9 cellular contexts compared by ENCODE assay signal in genomic region chr2:63843093-63843492, GRCh38. TPM values are rescaled to one million over a fixed set of nuclear protein-coding genes. Genes with fewer than 3 reads are reported as not detected.
A peak's percentile ranks its signal among the peaks of the same experiment; 100 is the strongest.
DNase-seq lines count a peak whose midpoint lies in the region; ATAC-seq, FAIRE-seq and TF ChIP-seq lines count a peak whose summit lies in the region.
"Had no signal": no experiment of that assay in that cellular context is flagged by ENCODE, and none has a peak within 500 bp of the region (broad histone marks: within the 10 kb centered on the region; RNA-seq: fewer than 3 reads in every experiment).

No MANE protein-coding gene starts in this region.

- no peak overlapping the region for H3K27ac ChIP-seq in CD4-positive, alpha-beta memory T cell (ENCODE audit: low read depth, low read length)
- H3K27ac ChIP-seq in OCI-LY3 (ENCODE audit: low read length) (no peak overlapping the region), endodermal cell (ENCODE audit: low read depth, low read length) (no peak overlapping the region), neural progenitor cell (no peak overlapping the region)

- H3K36me3 ChIP-seq in CD4-positive, alpha-beta memory T cell (ENCODE audit: insufficient read depth, low read length): no peaks in the 10 kb centered on the region
- H3K36me3 ChIP-seq in OCI-LY3 (replicated peaks; ENCODE audit: low read depth, low read length) (peaks cover 3% of the 10 kb centered on the region), endodermal cell (ENCODE audit: control insufficient read depth, insufficient read depth, low read length) (no peaks in the 10 kb centered on the region), neural progenitor cell (no peaks in the 10 kb centered on the region)

- no peak for ATAC-seq in HG03135 (IDR thresholded peaks at IDR 0.05; ENCODE audit: unreplicated experiment)

- POLR2A ChIA-PET in CD4-positive, alpha-beta memory T cell (lab: Charles Lee; ENCODE audit: partially characterized antibody): interaction anchor here (1.3 to 3.9 kb wide), 3 partner anchors 13 to 1146 kb away, joined by 3 to 113 read pairs (median 4); partner anchors contain the start of genes MDH1, SLC1A4 and WDPCP

- H4K20me1 ChIP-seq in OCI-LY3 (ENCODE audit: insufficient read depth, low read length) (peaks cover 22% of the 10 kb centered on the region), neural progenitor cell (ENCODE audit: low read depth) (no peaks in the 10 kb centered on the region)

- peaks cover 0 to 5% (median 0%) of the 10 kb centered on the region in 8 donors for H3K9me3 Mint-ChIP-seq in CD4-positive, alpha-beta memory T cell
- no peaks in the 10 kb centered on the region for H3K9me3 Mint-ChIP-seq in endodermal cell
- peaks cover 9% of the 10 kb centered on the region for H3K9me3 Mint-ChIP-seq in neural progenitor cell

- no peak for DNase-seq in CD4-positive, alpha-beta memory T cell
- DNase-seq in endodermal cell (no peak), neural progenitor cell (ENCODE audit: low spot score) (no peak), pons (ENCODE audit: low spot score) (no peak), H54 (ENCODE audit: insufficient read length, low spot score) (no peak)
- no peak for DNase-seq in effector CD8-positive, alpha-beta T cell (lab: John Stamatoyannopoulos, UW)
- DNase-seq: activated CD8-positive, alpha-beta memory T cell treated with anti-CD3 and anti-CD28 coated beads, Interleukin-2, amount 50 U/mL, for 4 hours had no signal

- H3K4me3 ChIP-seq in CD4-positive, alpha-beta memory T cell (ENCODE audit: low read length in 2 of 2): peak overlapping the region in 1 of 2 donors; percentile 85
- H3K4me3 ChIP-seq in OCI-LY3 (ENCODE audit: low read length): peak overlapping the region; percentile 91; the same call in 1 of the 2 replicates
- peak overlapping the region; percentile 94 for H3K4me3 ChIP-seq in endodermal cell (ENCODE audit: low read length)
- H3K4me3 ChIP-seq in neural progenitor cell: peak overlapping the region; percentile 76

- H2AFZ ChIP-seq in OCI-LY3 (ENCODE audit: low read depth, low read length): no peak overlapping the region
- no peak overlapping the region for H2AFZ ChIP-seq in neural progenitor cell (replicated peaks)

- H3K27ac Mint-ChIP-seq in CD4-positive, alpha-beta memory T cell: peak overlapping the region in 5 of 7 donors; percentile 42 to 99 (median 95)
- no peak overlapping the region for H3K27ac Mint-ChIP-seq in endodermal cell
- no peak overlapping the region for H3K27ac Mint-ChIP-seq in neural progenitor cell

- H3K27me3 ChIP-seq in CD4-positive, alpha-beta memory T cell (ENCODE audit: insufficient read depth, low read length): no peaks in the 10 kb centered on the region
- H3K27me3 ChIP-seq in OCI-LY3 (ENCODE audit: low read depth, low read length) (no peaks in the 10 kb centered on the region), endodermal cell (ENCODE audit: control insufficient read depth, insufficient read depth, low read length, poor library complexity, severe bottlenecking) (no peaks in the 10 kb centered on the region), neural progenitor cell (no peaks in the 10 kb centered on the region)

- 7 to 10% methylated on average over 2 to 8 of the region's 8 CpGs for WGBS in endodermal cell (ENCODE audit: insufficient coverage in 1 of 2, insufficient read length in 1 of 2), 2 experiments

- no peak overlapping the region for H3K9ac ChIP-seq in OCI-LY3 (ENCODE audit: low read length)
- H3K9ac ChIP-seq in endodermal cell (ENCODE audit: extremely low read depth, low read length, poor library complexity, severe bottlenecking): peak overlapping the region; percentile 68
- H3K9ac ChIP-seq in neural progenitor cell: peak overlapping the region; percentile 6

- intact Hi-C loops in CD4-positive, alpha-beta memory T cell (cut with micrococcal nuclease): loop anchor here (5.0 kb wide), 4 partner anchors 174 to 1646 kb away; partner anchors contain the start of genes B3GNT2 and VPS54

- peak overlapping the region; percentile 96 to 100 (median 98) for H3K4me3 Mint-ChIP-seq in CD4-positive, alpha-beta memory T cell
- H3K4me3 Mint-ChIP-seq in endodermal cell (peak overlapping the region; percentile 98), neural progenitor cell (peak overlapping the region; percentile 96)

- H3K79me2 ChIP-seq in OCI-LY3 (ENCODE audit: low read length) (peaks cover 68% of the 10 kb centered on the region), neural progenitor cell (ENCODE audit: low read depth) (peaks cover 70% of the 10 kb centered on the region)

- CTCF ChIA-PET in CD4-positive, alpha-beta memory T cell (lab: Charles Lee; ENCODE audit: partially characterized antibody): interaction anchor here (1.5 to 4.1 kb wide), 4 partner anchors 11 to 162 kb away, joined by 3 to 37 read pairs (median 19); no protein-coding TSS in a partner anchor

- H3K36me3 Mint-ChIP-seq in CD4-positive, alpha-beta memory T cell: peaks cover 13 to 24% of the 10 kb centered on the region in 2 donors
- H3K36me3 Mint-ChIP-seq in endodermal cell (ENCODE audit: low read depth): no peaks in the 10 kb centered on the region
- peaks cover 13% of the 10 kb centered on the region for H3K36me3 Mint-ChIP-seq in neural progenitor cell

- peaks cover 39% of the 10 kb centered on the region for H3F3A ChIP-seq in neural progenitor cell (ENCODE audit: low read depth)

- H3K9me3 ChIP-seq in CD4-positive, alpha-beta memory T cell (ENCODE audit: control insufficient read depth in 1 of 2, low read length in 2 of 2): no peaks in the 10 kb centered on the region
- H3K9me3 ChIP-seq in OCI-LY3 (ENCODE audit: insufficient read depth, low read length): no peaks in the 10 kb centered on the region
- H3K9me3 ChIP-seq in endodermal cell (ENCODE audit: control insufficient read depth, low read length): no peaks in the 10 kb centered on the region
- no peaks in the 10 kb centered on the region for H3K9me3 ChIP-seq in neural progenitor cell (ENCODE audit: low read depth)

- no peak for TF ChIP-seq CTCF in OCI-LY3 (IDR thresholded peaks at IDR 0.05; ENCODE audit: low read depth, low read length)
- no peak for TF ChIP-seq CTCF in endodermal cell (conservative IDR thresholded peaks at IDR 0.05)
- TF ChIP-seq CTCF in neural progenitor cell (IDR thresholded peaks at IDR 0.05): no peak

- TF ChIP-seq POLR2A in H54 (IDR thresholded peaks at IDR 0.05; ENCODE audit: low read depth, low read length): no peak

- H3K4me2 ChIP-seq in OCI-LY3 (ENCODE audit: low read length) (peak overlapping the region; percentile 94), neural progenitor cell (peak overlapping the region; percentile 94)

- no peak for FAIRE-seq in H54 (lab: Jason Lieb, UNC)

- H3K27me3 Mint-ChIP-seq in CD4-positive, alpha-beta memory T cell: no peaks in the 10 kb centered on the region
- H3K27me3 Mint-ChIP-seq in endodermal cell (ENCODE audit: insufficient read depth) (no peaks in the 10 kb centered on the region), neural progenitor cell (ENCODE audit: insufficient read depth, low read depth) (peaks cover 4% of the 10 kb centered on the region)

- H3K4me1 Mint-ChIP-seq in CD4-positive, alpha-beta memory T cell: peaks cover 47 to 75% (median 60%) of the 10 kb centered on the region in 4 donors
- peaks cover 54% of the 10 kb centered on the region for H3K4me1 Mint-ChIP-seq in endodermal cell
- peaks cover 26% of the 10 kb centered on the region for H3K4me1 Mint-ChIP-seq in neural progenitor cell

- peaks cover 47% of the 10 kb centered on the region for H3K4me1 ChIP-seq in CD4-positive, alpha-beta memory T cell (ENCODE audit: insufficient read depth, low read length)
- H3K4me1 ChIP-seq in OCI-LY3 (ENCODE audit: low read length): peaks cover 15% of the 10 kb centered on the region
- no peaks in the 10 kb centered on the region for H3K4me1 ChIP-seq in endodermal cell (ENCODE audit: control insufficient read depth, insufficient read depth, low read length)
- peaks cover 38% of the 10 kb centered on the region for H3K4me1 ChIP-seq in neural progenitor cell

RNA-seq across cellular contexts. Expression of gene UGP2, which starts 1.4 kb away (rescaled TPM):
- total RNA-seq in CD4-positive, alpha-beta memory T cell: 10 to 100 TPM; 77.6 to 92.7 TPM
- polyA plus RNA-seq in CD4-positive, alpha-beta memory T cell: 100 to 1,000 TPM; 137 to 224 TPM
- total RNA-seq in endodermal cell (100 to 1,000 TPM; 104 to 136 TPM), neural progenitor cell (ENCODE audit: low replicate concordance) (78.6 and 126 TPM in 2 replicates)
- 118 TPM for polyA plus RNA-seq in endodermal cell (2013, experiment 1 of 2)
- polyA plus RNA-seq in endodermal cell (2013, experiment 2 of 2): 86.8 TPM

Comparison
In these comparisons a context has a peak if more than half of its experiments do, and no peak if none do; other contexts are left out.
1. H3K27ac Mint-ChIP-seq: peak in CD4-positive, alpha-beta memory T cell (5 of 7); none in endodermal cell (single experiment) and neural progenitor cell (single experiment).
2. Peak in every context shown above with its lines, with median percentiles within 50 percentile points of each other: H3K4me3 Mint-ChIP-seq.